9 cellular contexts compared by ENCODE assay signal in genomic region chr14:73739899-73740685, GRCh38. TPM values are rescaled to one million over a fixed set of nuclear protein-coding genes. Genes with fewer than 3 reads are reported as not detected.
DNase-seq lines count a peak whose midpoint lies in the region; ATAC-seq, FAIRE-seq and TF ChIP-seq lines count a peak whose summit lies in the region.
"Had no signal": no experiment of that assay in that cellular context is flagged by ENCODE, and none has a peak within 500 bp of the region (broad histone marks: within the 10 kb centered on the region; RNA-seq: fewer than 3 reads in every experiment).

No MANE protein-coding gene starts in this region.

- no peak overlapping the region for H3K9ac ChIP-seq in HepG2 (ENCODE audit: insufficient read depth, low read depth, low read length)
- peak overlapping the region; percentile 45 to 64 for H3K9ac ChIP-seq in stomach smooth muscle (ENCODE audit: low read length in 2 of 2)

- H3K79me2 ChIP-seq in HepG2 (ENCODE audit: insufficient read depth, low read length): peaks cover 57% of the 10 kb centered on the region

- TF ChIP-seq POLR2A in HepG2 (IDR thresholded peaks at IDR 0.05; ENCODE audit: insufficient read depth in 1 of 2, low read depth in 2 of 2, low read length in 2 of 2): no peak

- peaks cover 43 to 65% of the 10 kb centered on the region in 2 donors for H3K4me1 ChIP-seq in ascending aorta
- H3K4me1 ChIP-seq in HepG2 (ENCODE audit: insufficient read depth, low read length): peaks cover 57% of the 10 kb centered on the region
- peaks cover 70% of the 10 kb centered on the region for H3K4me1 ChIP-seq in stomach smooth muscle (ENCODE audit: control insufficient read depth, insufficient read depth, low read length)

- ATAC-seq in HepG2 (no peak), GM19397 (IDR thresholded peaks at IDR 0.05; ENCODE audit: unreplicated experiment) (no peak), HG03139 (IDR thresholded peaks at IDR 0.05; ENCODE audit: unreplicated experiment) (no peak)

- peaks cover 46% of the 10 kb centered on the region for H4K20me1 ChIP-seq in HepG2 (ENCODE audit: insufficient read depth, low read length)

- H3K9me3 ChIP-seq in ascending aorta: no peaks in the 10 kb centered on the region
- no peaks in the 10 kb centered on the region for H3K9me3 ChIP-seq in HepG2 (ENCODE audit: low read length)
- H3K9me3 ChIP-seq in stomach smooth muscle (ENCODE audit: control insufficient read depth in 2 of 2, low read length in 2 of 2): no peaks in the 10 kb centered on the region

- POLR2A ChIA-PET in HepG2 (lab: Yijun Ruan, JAX): interaction anchor here (1.0 to 3.9 kb wide), 7 partner anchors 8 to 112 kb away, joined by 3 to 26 read pairs (median 6); partner anchors contain the start of gene PTGR2

- H3K27me3 ChIP-seq in ascending aorta (no peaks in the 10 kb centered on the region), HepG2 (ENCODE audit: control insufficient read depth in 1 of 2, insufficient read depth in 2 of 2, low read length in 2 of 2) (no peaks in the 10 kb centered on the region), stomach smooth muscle (ENCODE audit: control insufficient read depth in 1 of 2, insufficient read depth in 2 of 2, low read length in 2 of 2) (no peaks in the 10 kb centered on the region)

- intact Hi-C loops in ascending aorta (cut with DNase I): loop anchor here (2.0 kb wide), 1 partner anchor 15 kb away; no protein-coding TSS in a partner anchor
- intact Hi-C loops in HepG2 (cut with micrococcal nuclease; ENCODE audit: unreplicated experiment): no loop called here

- WGBS in HepG2 (ENCODE audit: low lambda C conversion rate): 100% methylated on average over 6 of the region's 12 CpGs

- BruUV-seq in HepG2 (replicated peaks; lab: Mats Ljungman, UMichigan): no TSS peak

- no peak for TF ChIP-seq EP300 in HepG2 (IDR thresholded peaks at IDR 0.05; ENCODE audit: low read depth in 2 of 2, low read length in 2 of 2)
- no peak for TF ChIP-seq EP300 in HepG2 (CRISPR knock-in tag; IDR thresholded peaks at IDR 0.05; ENCODE audit: borderline replicate concordance)

- H3K27ac ChIP-seq in ascending aorta (peak overlapping the region; percentile 91 to 98), HepG2 (ENCODE audit: extremely low read length, insufficient read depth, low read length) (peak overlapping the region; percentile 61), stomach smooth muscle (ENCODE audit: low read length) (peak overlapping the region; percentile 85)

- DNase-seq in HTR-8/SVneo (ENCODE audit: insufficient read length, low spot score): no peak
- DNase-seq in ascending aorta (ENCODE audit: low spot score in 2 of 2): no peak
- no peak for DNase-seq in HepG2 (ENCODE audit: low spot score)
- no peak for DNase-seq in stimulated activated CD8-positive, alpha-beta memory T cell treated with anti-CD3 and anti-CD28 coated beads, Interleukin-4, amount 100 ng/mL, for 48 hours
- no peak for DNase-seq in amniotic stem cell (lab: John Stamatoyannopoulos, UW)
- DNase-seq: activated effector memory CD4-positive, alpha-beta T cell treated with Interleukin-2 at 50 U/mL for 16 hours had no signal

- H2AFZ ChIP-seq in HepG2 (ENCODE audit: low read length): no peak overlapping the region

- CTCF ChIA-PET in HepG2 (lab: Yijun Ruan, JAX; ENCODE audit: low intra/inter-chr PET ratio, low total read pairs): no interaction called here

- in situ Hi-C loops in HepG2 (cut with HindIII; ENCODE audit: extremely low pct_ligation_motif_present, low pct_unique_long_range_greater_than_20kb): loop anchor here (25.0 kb wide), 1 partner anchor 297 kb away; no protein-coding TSS in a partner anchor

- H3K4me3 ChIP-seq in ascending aorta (peak overlapping the region; percentile 34 to 50), HepG2 (replicated peaks in 1 of 3; ENCODE audit: insufficient read depth in 1 of 3, low read depth in 2 of 3, low read length in 3 of 3) (no peak overlapping the region), stomach smooth muscle (ENCODE audit: low read length in 2 of 2) (peak overlapping the region in 1 of 2 donors; percentile 63)

- 0 out of 2 replicates have a peak overlapping the region, but pooled peaks have one; percentile 11 for H3K4me2 ChIP-seq in HepG2 (ENCODE audit: low read depth, low read length)

- no peak for TF ChIP-seq RAD21 in HepG2 (CRISPR knock-in tag; IDR thresholded peaks at IDR 0.05)

- H3K36me3 ChIP-seq in ascending aorta: peaks cover 34 to 38% of the 10 kb centered on the region in 2 donors
- peaks cover 11 to 25% of the 10 kb centered on the region in 2 experiments for H3K36me3 ChIP-seq in HepG2 (replicated peaks in 1 of 2; ENCODE audit: control insufficient read depth in 1 of 2, insufficient read depth in 2 of 2, low read length in 2 of 2)
- peaks cover 20 to 31% of the 10 kb centered on the region in 2 donors for H3K36me3 ChIP-seq in stomach smooth muscle (ENCODE audit: control insufficient read depth in 2 of 2, insufficient read depth in 2 of 2, low read length in 2 of 2)

- TF ChIP-seq CTCF in ascending aorta (IDR thresholded peaks at IDR 0.05) (no peak), HepG2 (CRISPR knock-in tag; IDR thresholded peaks at IDR 0.05) (no peak)

- peak; percentile 88 for FAIRE-seq in HTR-8/SVneo (lab: Jason Lieb, UNC)
- no peak for FAIRE-seq in HepG2 (lab: Jason Lieb, UNC)

TF ChIP-seq in HepG2, 621 proteins besides CTCF, POLR2A, EP300 and RAD21:
- TF ChIP-seq CHD2 (IDR thresholded peaks at IDR 0.05; ENCODE audit: low read depth, low read length) (no peak), BORCS8-MEF2B (CRISPR knock-in tag; IDR thresholded peaks at IDR 0.05) (0 out of 2 replicates have a peak, but pooled peaks have one; percentile 33)
TF ChIP-seq in HepG2: peak in this region for 1.

RNA-seq across cellular contexts. Expression of gene PNMA1, which starts 25.9 kb away (rescaled TPM):
- 30.2 TPM for total RNA-seq in ascending aorta
- 8.3 and 10.7 TPM in 2 replicates for total RNA-seq in HepG2 (2016; rRNA removed; fragmentation: Illumina TruSeq; extraction: Trizol)
- total RNA-seq in HepG2 (2016; cell fraction: cytosol; rRNA removed; fragmentation: Illumina TruSeq; extraction: Trizol; ENCODE audit: low read depth): 1.8 and 1.9 TPM in 2 replicates
- total RNA-seq in HepG2 (2016; cell fraction: insoluble cytoplasmic fraction; rRNA removed; fragmentation: Illumina TruSeq; extraction: Trizol): 8.5 and 12.1 TPM in 2 replicates
- total RNA-seq in HepG2 (2016; cell fraction: membrane; rRNA removed; fragmentation: Illumina TruSeq; extraction: Trizol): 7.8 and 8.3 TPM in 2 replicates
- total RNA-seq in HepG2 (2016; cell fraction: nucleus; rRNA removed; fragmentation: Illumina TruSeq; extraction: Trizol): 8.6 and 9.7 TPM in 2 replicates
- 6.6 and 7.0 TPM in 2 replicates for polyA plus RNA-seq in HepG2 (2011; rRNA removed)
- polyA plus RNA-seq in HepG2 (2011; cell fraction: cytosol; rRNA removed): 5.3 and 6.7 TPM in 2 replicates
- polyA plus RNA-seq in HepG2 (2011; cell fraction: nucleus; rRNA removed): 6.4 and 7.7 TPM in 2 replicates
- 14.1 and 14.8 TPM in 2 replicates for polyA plus RNA-seq in HepG2 (2012)
- 2.5 and 2.9 TPM in 2 replicates for polyA plus RNA-seq in HepG2 (2016; cell fraction: cytosol; fragmentation: Illumina TruSeq; extraction: Trizol; ENCODE audit: low read depth)
- polyA plus RNA-seq in HepG2 (2016; cell fraction: insoluble cytoplasmic fraction; fragmentation: Illumina TruSeq; extraction: Trizol; ENCODE audit: low read depth): 18.3 and 20.9 TPM in 2 replicates
- polyA plus RNA-seq in HepG2 (2016; cell fraction: membrane; fragmentation: Illumina TruSeq; extraction: Trizol; ENCODE audit: low read depth): 7.0 and 8.6 TPM in 2 replicates
- 17.9 and 18.6 TPM in 2 replicates for polyA plus RNA-seq in HepG2 (2016; cell fraction: nucleus; fragmentation: Illumina TruSeq; extraction: Trizol; ENCODE audit: insufficient read depth, low read depth)
- 5.1 and 5.4 TPM in 2 replicates for polyA minus RNA-seq in HepG2 (2011; rRNA and poly(A)+ RNA removed; ENCODE audit: low replicate concordance)
- polyA minus RNA-seq in HepG2 (2011; cell fraction: cytosol; rRNA and poly(A)+ RNA removed): 5.6 and 6.3 TPM in 2 replicates
- polyA minus RNA-seq in HepG2 (2011; cell fraction: nucleus; rRNA and poly(A)+ RNA removed): 4.8 and 7.0 TPM in 2 replicates

Comparison
In these comparisons a context has a peak if more than half of its experiments do, and no peak if none do; other contexts are left out.
1. H3K4me3 ChIP-seq: peak in ascending aorta (2 of 2); none in HepG2 (0 of 3).
2. Peak in every context shown above with its lines, with median percentiles within 50 percentile points of each other: H3K27ac ChIP-seq.